In the genomic region with DNA sequence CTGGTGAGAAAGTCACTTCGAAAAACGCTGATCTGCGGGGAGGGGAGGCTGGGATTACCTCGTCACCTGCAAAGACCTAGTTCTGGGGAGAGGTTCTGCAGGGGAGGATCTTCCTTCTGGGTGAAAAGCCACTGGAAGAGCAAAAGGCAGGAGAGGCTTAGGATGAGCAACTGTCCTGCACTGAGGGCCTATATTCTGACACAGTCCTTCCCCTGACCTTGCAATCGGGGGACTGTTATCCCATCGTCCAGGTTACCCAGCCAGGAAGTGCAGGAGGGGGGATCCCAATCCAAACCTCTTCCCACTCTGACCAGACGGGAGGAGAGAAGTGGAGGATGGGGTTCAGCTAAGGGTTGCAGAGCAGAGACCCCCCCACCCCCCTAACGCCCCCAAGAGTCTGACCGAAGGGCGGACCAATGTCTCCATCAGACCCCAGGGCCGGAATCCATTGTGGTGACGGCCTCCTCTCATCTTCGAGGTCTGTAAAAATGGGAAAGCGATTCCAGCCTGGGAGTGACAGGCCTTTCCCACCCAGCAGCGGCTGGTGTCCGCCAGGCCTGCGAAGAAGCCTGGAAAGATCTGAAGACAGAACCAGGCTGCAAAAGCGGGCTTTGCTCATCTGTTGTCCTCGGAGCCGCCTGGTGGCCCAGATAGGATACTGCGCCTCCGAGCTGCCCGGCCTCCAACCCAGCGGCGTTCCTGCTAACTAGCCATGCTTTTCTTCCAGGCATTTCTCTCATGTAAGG, we compare ENCODE assay signal across 8 cellular contexts. TPM values are rescaled to one million over a fixed set of nuclear protein-coding genes. Genes with fewer than 3 reads are reported as not detected.
DNase-seq lines count a peak whose midpoint lies in the region; ATAC-seq and TF ChIP-seq lines count a peak whose summit lies in the region.

No MANE protein-coding gene starts in this region.

- POLR2A ChIA-PET in naive thymus-derived CD8-positive, alpha-beta T cell (lab: Charles Lee): interaction anchor here (0.5 to 10.2 kb wide), 16 partner anchors 17 to 279 kb away, joined by 3 to 269 read pairs (median 5); no protein-coding TSS in a partner anchor

- no peaks in the 10 kb centered on the region for H3K9me3 Mint-ChIP-seq in activated T-helper 17 cell treated with anti-CD3 and anti-CD28 coated beads, Interleukin-2, amount 50 U/mL, for 72 hours
- H3K9me3 Mint-ChIP-seq in naive thymus-derived CD8-positive, alpha-beta T cell: no peaks in the 10 kb centered on the region

- no peaks in the 10 kb centered on the region for H3K27me3 Mint-ChIP-seq in activated T-helper 17 cell treated with anti-CD3 and anti-CD28 coated beads, Interleukin-2, amount 50 U/mL, for 72 hours
- peaks cover 0 to 7% (median 0%) of the 10 kb centered on the region in 5 donors for H3K27me3 Mint-ChIP-seq in naive thymus-derived CD8-positive, alpha-beta T cell

- ATAC-seq in activated T-helper 17 cell treated with anti-CD3 and anti-CD28 coated beads, Interleukin-2, amount 50 U/mL, for 72 hours (replicated peaks): peak; percentile 51
- ATAC-seq in naive thymus-derived CD8-positive, alpha-beta T cell: peak; percentile 26 to 27
- ATAC-seq in GM21825 (IDR thresholded peaks at IDR 0.05; ENCODE audit: unreplicated experiment): no peak

- peaks cover 46% of the 10 kb centered on the region for H3K36me3 Mint-ChIP-seq in activated T-helper 17 cell treated with anti-CD3 and anti-CD28 coated beads, Interleukin-2, amount 50 U/mL, for 72 hours (ENCODE audit: low read depth)
- H3K36me3 Mint-ChIP-seq in naive thymus-derived CD8-positive, alpha-beta T cell: peaks cover 0 to 2% (median 2%) of the 10 kb centered on the region in 3 donors

- peak overlapping the region; percentile 12; the same call in 1 of the 2 replicates for H3K4me3 ChIP-seq in GM12865 (ENCODE audit: low read depth, low read length)
- H3K4me3 ChIP-seq in fibroblast of mammary gland (ENCODE audit: control insufficient read depth, low read depth, low read length): peak overlapping the region; percentile 65

- TF ChIP-seq CTCF in GM12865 (IDR thresholded peaks at IDR 0.05; ENCODE audit: insufficient read depth, low read depth, low read length, missing control alignments): peak; percentile 95
- TF ChIP-seq CTCF in fibroblast of mammary gland (conservative IDR thresholded peaks at IDR 0.05; ENCODE audit: control insufficient read depth, insufficient read depth, low read depth, low read length): peak; percentile 90

- peak overlapping the region; percentile 99 for H3K4me3 Mint-ChIP-seq in activated T-helper 17 cell treated with anti-CD3 and anti-CD28 coated beads, Interleukin-2, amount 50 U/mL, for 72 hours
- peak overlapping the region; percentile 96 to 100 (median 99) for H3K4me3 Mint-ChIP-seq in naive thymus-derived CD8-positive, alpha-beta T cell

- H3K4me1 Mint-ChIP-seq in activated T-helper 17 cell treated with anti-CD3 and anti-CD28 coated beads, Interleukin-2, amount 50 U/mL, for 72 hours: peaks cover 20% of the 10 kb centered on the region
- peaks cover 24 to 56% (median 44%) of the 10 kb centered on the region in 4 donors for H3K4me1 Mint-ChIP-seq in naive thymus-derived CD8-positive, alpha-beta T cell

- peak overlapping the region; percentile 95 for H3K27ac Mint-ChIP-seq in activated T-helper 17 cell treated with anti-CD3 and anti-CD28 coated beads, Interleukin-2, amount 50 U/mL, for 72 hours
- peak overlapping the region; percentile 82 to 99 (median 98) for H3K27ac Mint-ChIP-seq in naive thymus-derived CD8-positive, alpha-beta T cell

- DNase-seq in GM12865 (ENCODE audit: low read depth) (peak; percentile 76), HuH-7.5 (ENCODE audit: low spot score) (peak; percentile 64), RPMI7951 (ENCODE audit: low read depth) (peak; percentile 87), fibroblast of mammary gland (ENCODE audit: low read depth) (peak; percentile 88)
- peak; percentile 58 to 84 (median 75) for DNase-seq in naive thymus-derived CD8-positive, alpha-beta T cell
- peak; percentile 65 for DNase-seq in stimulated activated naive CD4-positive, alpha-beta T cell treated with Interleukin-2 at 50 U/mL for 16 hours (lab: John Stamatoyannopoulos, UW)

RNA-seq across cellular contexts. Expression of a gene that starts 1.6 kb away (rescaled TPM):
- total RNA-seq in RPMI7951 (2014; rRNA removed; shearing (Covaris generic)): 22.5 and 28.8 TPM in 2 replicates
- 10 to 100 TPM; 15.9 to 97.8 TPM for total RNA-seq in activated T-helper 17 cell treated with anti-CD3 and anti-CD28 coated beads, Interleukin-2, amount 50 U/mL, for 72 hours
- total RNA-seq in naive thymus-derived CD8-positive, alpha-beta T cell: 10 to 100 TPM; 86.4 to 91.0 TPM
- 10 to 100 TPM; 17.7 to 31.0 (median 20.4) TPM for polyA plus RNA-seq in naive thymus-derived CD8-positive, alpha-beta T cell

RNA-seq across cellular contexts. Expression of a gene that starts 24.3 kb away (rescaled TPM):
- total RNA-seq in RPMI7951 (2014; rRNA removed; shearing (Covaris generic)): not detected in 2 replicates
- not detected for total RNA-seq in activated T-helper 17 cell treated with anti-CD3 and anti-CD28 coated beads, Interleukin-2, amount 50 U/mL, for 72 hours
- not detected for total RNA-seq in naive thymus-derived CD8-positive, alpha-beta T cell
- polyA plus RNA-seq in naive thymus-derived CD8-positive, alpha-beta T cell: not detected
